In the genomic region with DNA sequence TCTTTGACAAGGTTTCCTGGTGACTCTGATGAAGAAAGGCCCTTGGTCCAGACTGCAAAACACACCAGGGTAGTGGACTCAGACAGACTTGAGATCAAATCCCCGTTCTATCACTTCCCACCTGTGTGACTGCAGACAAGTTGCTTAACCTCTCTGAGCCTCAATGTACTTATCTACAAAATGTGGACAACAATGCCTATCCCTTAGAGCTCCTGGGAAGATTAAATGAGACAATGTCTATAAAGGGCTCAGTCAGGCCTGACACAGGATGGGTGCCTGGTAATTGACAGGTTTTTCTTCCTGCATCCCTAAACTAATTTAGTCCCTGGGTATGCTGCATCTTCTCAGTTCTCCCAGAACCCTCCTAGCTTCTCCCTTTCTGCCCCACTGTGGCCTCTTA, we compare ENCODE assay signal across 17 cellular contexts. TPM values are rescaled to one million over a fixed set of nuclear protein-coding genes. Genes with fewer than 3 reads are reported as not detected.
DNase-seq lines count a peak whose midpoint lies in the region; ATAC-seq and TF ChIP-seq lines count a peak whose summit lies in the region.
"Had no signal": no experiment of that assay in that cellular context is flagged by ENCODE, and none has a peak within 500 bp of the region (broad histone marks: within the 10 kb centered on the region; RNA-seq: fewer than 3 reads in every experiment).

No MANE protein-coding gene starts in this region.

- no peak overlapping the region for H3K4ac ChIP-seq in IMR-90 (ENCODE audit: low read depth, low read length)

- CTCF ChIA-PET in IMR-90 (lab: Yijun Ruan, JAX), result no interaction called here

- TF ChIP-seq POLR2A in IMR-90 (IDR thresholded peaks at IDR 0.05; ENCODE audit: low read depth, low read length), result no peak

- H3K27ac ChIP-seq in 22Rv1 (peak overlapping the region; percentile 65), IMR-90 (ENCODE audit: insufficient read depth, low read length) (no peak overlapping the region), epithelial cell of prostate (peak overlapping the region; percentile 58), osteoblast (ENCODE audit: low read depth, low read length) (no peak overlapping the region), dorsolateral prefrontal cortex (no peak overlapping the region)
- H3K27ac ChIP-seq: uterus had no signal

- no peak overlapping the region for H4K5ac ChIP-seq in IMR-90 (ENCODE audit: low read depth, low read length)

- H3K14ac ChIP-seq in IMR-90 (replicated peaks; ENCODE audit: low read depth, low read length), result no peak overlapping the region

- H3K4me3 ChIP-seq in IMR-90 (ENCODE audit: insufficient read depth, low read depth, low read length) (no peak overlapping the region), osteoblast (ENCODE audit: insufficient read depth, low read length) (no peak overlapping the region), dorsolateral prefrontal cortex (no peak overlapping the region)
- H3K4me3 ChIP-seq: uterus had no signal

- DNase-seq in IMR-90 (no peak), epithelial cell of prostate (ENCODE audit: low read depth, low spot score) (no peak), osteoblast (ENCODE audit: insufficient read length, low spot score, missing footprints) (no peak), dorsolateral prefrontal cortex (no peak), NCI-H446 (lab: John Stamatoyannopoulos, UW) (no peak)
- DNase-seq: activated CD4-positive, alpha-beta T cell treated with anti-CD3 and anti-CD28 coated beads for 48 hours; activated naive CD8-positive, alpha-beta T cell treated with anti-CD3 and anti-CD28 coated beads, Interleukin-2, amount 10 ng/mL, durations not matched to agents 7 days and 5 days; cortex of kidney; KG1; NCI-H2107; NCI-H526 treated with DMSO at 0.1 percent for 48 hours; SIG-M5; stimulated activated CD4-positive, alpha-beta T cell treated with anti-CD3 and anti-CD28 coated beads, Interleukin-4, amount 100 ng/mL, for 4 hours; uterus had no signal

- H3K27me3 ChIP-seq in IMR-90 (ENCODE audit: control insufficient read depth, insufficient read depth, low read length) (peaks cover 19% of the 10 kb centered on the region), osteoblast (ENCODE audit: insufficient read depth, low read length) (peaks cover 12% of the 10 kb centered on the region), dorsolateral prefrontal cortex (peaks cover 0 to 9% (median 0%) of the 10 kb centered on the region in 45 donors)
- H3K27me3 ChIP-seq: uterus had no signal

- H3K23ac ChIP-seq in IMR-90 (ENCODE audit: low read depth, low read length), result no peak overlapping the region

- H2BK5ac ChIP-seq in IMR-90 (ENCODE audit: low read depth, low read length, poor library complexity, severe bottlenecking), result no peak overlapping the region

- H4K20me1 ChIP-seq in IMR-90 (ENCODE audit: insufficient read depth, low read length), result no peaks in the 10 kb centered on the region; the same call in 1 of the 2 replicates
- peaks cover 3% of the 10 kb centered on the region for H4K20me1 ChIP-seq in osteoblast (ENCODE audit: insufficient read depth, low read length)

- H3K9ac ChIP-seq in IMR-90 (ENCODE audit: low read depth, low read length), result no peak overlapping the region

- TF ChIP-seq CTCF in 22Rv1 (IDR thresholded peaks at IDR 0.05) (no peak), IMR-90 (conservative IDR thresholded peaks at IDR 0.05; ENCODE audit: low read depth, low read length) (no peak), osteoblast (IDR thresholded peaks at IDR 0.05; ENCODE audit: extremely low read depth, low read depth, low read length) (no peak), dorsolateral prefrontal cortex (IDR thresholded peaks at IDR 0.05 in 54 of 56, conservative IDR thresholded peaks at IDR 0.05 in 2 of 56; ENCODE audit: low read depth in 1 of 56, partially characterized antibody in 56 of 56) (no peak)

- no TSS peak for BruUV-seq in IMR-90 (replicated peaks; lab: Mats Ljungman, UMichigan)

- TF ChIP-seq RAD21 in IMR-90 (IDR thresholded peaks at IDR 0.05; ENCODE audit: low read length), result no peak

- in situ Hi-C loops in IMR-90 (cut with MboI; ENCODE audit: low sequenced_read_pairs), result no loop called here

- no peak overlapping the region for H2AK9ac ChIP-seq in IMR-90 (replicated peaks; ENCODE audit: low read depth, low read length, poor library complexity)

- 40% methylated on average over 1 of the region's 1 CpG; no CpG with 5 or more reads in 1 of the 2 experiments for WGBS in IMR-90 (ENCODE audit: extremely low coverage in 2 of 2, insufficient read length in 1 of 2), 2 experiments

- ATAC-seq in IMR-90 (ENCODE audit: low read depth), result no peak
- ATAC-seq in GM18502 (IDR thresholded peaks at IDR 0.05; ENCODE audit: poor library complexity, unreplicated experiment), result no peak
- no peak for ATAC-seq in GM21423 (IDR thresholded peaks at IDR 0.05; ENCODE audit: unreplicated experiment)

- peak overlapping the region; percentile 43; the same call in 1 of the 2 replicates for H4K91ac ChIP-seq in IMR-90 (ENCODE audit: insufficient read depth, low read depth, low read length)

- H3K36me3 ChIP-seq in IMR-90 (ENCODE audit: control insufficient read depth, insufficient read depth, low read length), result no peaks in the 10 kb centered on the region
- H3K36me3 ChIP-seq in osteoblast (ENCODE audit: insufficient read depth, low read length), result no peaks in the 10 kb centered on the region
- H3K36me3 ChIP-seq: uterus had no signal

- no peak overlapping the region for H2BK20ac ChIP-seq in IMR-90 (ENCODE audit: low read depth, low read length)

- no peak overlapping the region for H3K56ac ChIP-seq in IMR-90 (ENCODE audit: extremely low read depth, insufficient read depth, low read length)

- H3K18ac ChIP-seq in IMR-90 (ENCODE audit: low read depth, low read length), result no peak overlapping the region

- dilution Hi-C loops in IMR-90 (cut with HindIII; ENCODE audit: low sequenced_read_pairs, unreplicated experiment), result no loop called here

- no peak overlapping the region for H4K8ac ChIP-seq in IMR-90 (ENCODE audit: low read depth in 2 of 2, low read length in 2 of 2)

- H2AFZ ChIP-seq in IMR-90 (replicated peaks; ENCODE audit: low read length, poor library complexity) (no peak overlapping the region), osteoblast (ENCODE audit: low read length) (peak overlapping the region; percentile 60)

- H2BK120ac ChIP-seq in IMR-90 (ENCODE audit: low read depth, low read length), result no peak overlapping the region

- H3K79me2 ChIP-seq in osteoblast (ENCODE audit: insufficient read depth, low read length), result no peaks in the 10 kb centered on the region

- H2AK5ac ChIP-seq in IMR-90 (ENCODE audit: low read depth, low read length), result no peak overlapping the region

- 0 out of 3 replicates have a peak overlapping the region, but pooled peaks have one; percentile 34 for H2BK15ac ChIP-seq in IMR-90 (ENCODE audit: low read depth, low read length)

- H3K9me1 ChIP-seq in IMR-90 (ENCODE audit: insufficient read depth, low read length), result 0 out of 2 replicates have a peak, but pooled peaks cover 2% of the 10 kb centered on the region

- H3K4me1 ChIP-seq in IMR-90 (ENCODE audit: control insufficient read depth, insufficient read depth, low read length) (peaks cover 15% of the 10 kb centered on the region), osteoblast (ENCODE audit: insufficient read depth, low read length) (peaks cover 22% of the 10 kb centered on the region)

- no peaks in the 10 kb centered on the region for H3K79me1 ChIP-seq in IMR-90 (ENCODE audit: low read depth in 1 of 2, low read length in 2 of 2)

- H3K9me3 ChIP-seq in IMR-90 (ENCODE audit: control insufficient read depth, insufficient read depth, low read length) (peaks cover 3% of the 10 kb centered on the region; the same call in 1 of the 2 replicates), osteoblast (ENCODE audit: low read depth, low read length) (no peaks in the 10 kb centered on the region)
- H3K9me3 ChIP-seq: uterus had no signal

- H3K4me2 ChIP-seq in IMR-90 (ENCODE audit: low read depth, low read length) (no peak overlapping the region), osteoblast (ENCODE audit: insufficient read depth, low read length) (peak overlapping the region; percentile 42)

- intact Hi-C loops in IMR-90 (cut with micrococcal nuclease) (loop anchor here (10.0 kb wide), 1 partner anchor 389 kb away; no protein-coding TSS in a partner anchor), dorsolateral prefrontal cortex (cut with DNase I) (loop anchor here in 1 of 2 donors (10.0 kb wide), 1 partner anchor 521 kb away; no protein-coding TSS in a partner anchor)

- POLR2A ChIA-PET in IMR-90 (lab: Charles Lee; ENCODE audit: unreplicated experiment), result no interaction called here

TF ChIP-seq in IMR-90, 13 proteins besides CTCF, POLR2A, EP300 and RAD21 (continues in another document):
- TF ChIP-seq RFX5 (IDR thresholded peaks at IDR 0.05; ENCODE audit: low read depth, low read length), result no peak
- TF ChIP-seq FOS (IDR thresholded peaks at IDR 0.05; ENCODE audit: low read depth, low read length), result no peak
- TF ChIP-seq CEBPB (IDR thresholded peaks at IDR 0.05; ENCODE audit: low read depth, low read length), result no peak
- TF ChIP-seq, protein P1, sequence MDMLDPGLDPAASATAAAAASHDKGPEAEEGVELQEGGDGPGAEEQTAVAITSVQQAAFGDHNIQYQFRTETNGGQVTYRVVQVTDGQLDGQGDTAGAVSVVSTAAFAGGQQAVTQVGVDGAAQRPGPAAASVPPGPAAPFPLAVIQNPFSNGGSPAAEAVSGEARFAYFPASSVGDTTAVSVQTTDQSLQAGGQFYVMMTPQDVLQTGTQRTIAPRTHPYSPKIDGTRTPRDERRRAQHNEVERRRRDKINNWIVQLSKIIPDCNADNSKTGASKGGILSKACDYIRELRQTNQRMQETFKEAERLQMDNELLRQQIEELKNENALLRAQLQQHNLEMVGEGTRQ (IDR thresholded peaks at IDR 0.05; ENCODE audit: low read depth, low read length), result no peak
- no peak for TF ChIP-seq MAFK (IDR thresholded peaks at IDR 0.05; ENCODE audit: low read depth, low read length)
- TF ChIP-seq RCOR1 (IDR thresholded peaks at IDR 0.05; ENCODE audit: insufficient replicate concordance, low read length), result no peak
- no peak for TF ChIP-seq MAZ (IDR thresholded peaks at IDR 0.05; ENCODE audit: borderline replicate concordance, low read depth, low read length)
- TF ChIP-seq MXI1 (IDR thresholded peaks at IDR 0.05; ENCODE audit: borderline replicate concordance, low read depth, low read length), result no peak
- no peak for TF ChIP-seq CHD1 (IDR thresholded peaks at IDR 0.05; ENCODE audit: low read depth, low read length)
- TF ChIP-seq SMC3 (IDR thresholded peaks at IDR 0.05; ENCODE audit: low read depth, low read length), result no peak
- no peak for TF ChIP-seq NFE2L2 (IDR thresholded peaks at IDR 0.05; ENCODE audit: low read depth, low read length)
- no peak for TF ChIP-seq BHLHE40 (IDR thresholded peaks at IDR 0.05; ENCODE audit: low read depth, low read length)

RNA-seq across cellular contexts. Expression of a gene that starts 37.9 kb away (rescaled TPM):
- 8.9 and 9.7 TPM in 2 replicates for total RNA-seq in IMR-90 (2012; rRNA removed)
- 5.2 and 6.0 TPM in 2 replicates for polyA plus RNA-seq in IMR-90 (2012; rRNA removed)
- polyA plus RNA-seq in IMR-90 (2012; cell fraction: cytosol; rRNA removed), result 1.7 TPM in 2 replicates
- polyA plus RNA-seq in IMR-90 (2012; cell fraction: nucleus; rRNA removed; ENCODE audit: low replicate concordance), result 24.5 and 27.8 TPM in 2 replicates
- total RNA-seq in osteoblast, result 13.8 and 16.3 TPM in 2 replicates
- total RNA-seq in dorsolateral prefrontal cortex, result 10 to 100 TPM; 12.6 to 33.7 (median 21.8) TPM

Comparison
In these comparisons a context has a peak if more than half of its experiments do, and no peak if none do; other contexts are left out.
1. H3K27ac ChIP-seq: peak in 22Rv1 (single experiment) and epithelial cell of prostate (single experiment); none in IMR-90 (single experiment), osteoblast (single experiment) and dorsolateral prefrontal cortex (0 of 59).